8 cellular contexts compared by ENCODE assay signal in genomic region chr19:47746129-47746528, GRCh38. TPM values are rescaled to one million over a fixed set of nuclear protein-coding genes. Genes with fewer than 3 reads are reported as not detected.
A peak's percentile ranks its signal among the peaks of the same experiment; 100 is the strongest.
DNase-seq lines count a peak whose midpoint lies in the region; ATAC-seq and TF ChIP-seq lines count a peak whose summit lies in the region.
"Not testable (repeated sequence)": the region's sequence is repeated elsewhere in the genome, so short reads cannot be mapped to it uniquely, and the experiment has no call there.
"Had no signal": no experiment of that assay in that cellular context is flagged by ENCODE, and none has a peak within 500 bp of the region (broad histone marks: within the 10 kb centered on the region; RNA-seq: fewer than 3 reads in every experiment).

No MANE protein-coding gene starts in this region.

- H3K4me1 ChIP-seq in GM23338 (ENCODE audit: insufficient read depth) (peaks cover 13% of the 10 kb centered on the region), tibial artery (peaks cover 4 to 49% (median 35%) of the 10 kb centered on the region in 4 donors)

- POLR2A ChIA-PET in T-cell (lab: Charles Lee): interaction anchor here (0.6 to 0.7 kb wide), 2 partner anchors 15 to 318 kb away, joined by 3 to 5 read pairs; no protein-coding TSS in a partner anchor

- DNase-seq in GM23338 (ENCODE audit: low spot score); T-cell; nephron progenitor cell; tibial artery: not testable (repeated sequence)
- peak; percentile 3 for DNase-seq in Right ventricle myocardium inferior (ENCODE audit: missing footprints)

- H3K9me2 ChIP-seq in GM23338 (ENCODE audit: insufficient read depth): not testable (repeated sequence)

- H3K36me3 Mint-ChIP-seq in GM23338 (ENCODE audit: low read depth): peaks cover 41% of the 10 kb centered on the region
- peaks cover 16% of the 10 kb centered on the region for H3K36me3 Mint-ChIP-seq in T-cell
- peaks cover 33% of the 10 kb centered on the region for H3K36me3 Mint-ChIP-seq in brain
- peaks cover 23% of the 10 kb centered on the region for H3K36me3 Mint-ChIP-seq in nephron progenitor cell (ENCODE audit: low read depth)

- H3K27ac ChIP-seq in GM23338 (ENCODE audit: low read depth) (0 out of 2 replicates have a peak overlapping the region, but pooled peaks have one; percentile 32), tibial artery (peak overlapping the region; percentile 86 to 95)

- H3K4me1 Mint-ChIP-seq in GM23338 (peaks cover 10% of the 10 kb centered on the region), T-cell (peaks cover 45 to 49% (median 49%) of the 10 kb centered on the region in 3 donors), brain (peaks cover 49% of the 10 kb centered on the region), nephron progenitor cell (peaks cover 26% of the 10 kb centered on the region)

- H2AFZ ChIP-seq in GM23338: not testable (repeated sequence)

- peaks cover 22% of the 10 kb centered on the region for H3K36me3 ChIP-seq in GM23338 (ENCODE audit: insufficient read depth)
- H3K36me3 ChIP-seq in tibial artery: peaks cover 38 to 53% (median 41%) of the 10 kb centered on the region in 3 donors

- peaks cover 30% of the 10 kb centered on the region for H3F3A ChIP-seq in GM23338 (replicated peaks; ENCODE audit: low read depth)

- H3K79me2 ChIP-seq in GM23338 (replicated peaks; ENCODE audit: insufficient read depth): peaks cover 35% of the 10 kb centered on the region

- not testable (repeated sequence) for H3K9me3 Mint-ChIP-seq in GM23338, T-cell, brain, nephron progenitor cell

- H3K4me3 Mint-ChIP-seq in GM23338: peak overlapping the region; percentile 99
- peak overlapping the region; percentile 97 to 99 (median 99) for H3K4me3 Mint-ChIP-seq in T-cell
- H3K4me3 Mint-ChIP-seq in brain: peak overlapping the region; percentile 92 to 100 (median 97)
- H3K4me3 Mint-ChIP-seq in nephron progenitor cell: peak overlapping the region; percentile 99

- H3K4me3 ChIP-seq in GM23338 (peak overlapping the region; percentile 85), tibial artery (peak overlapping the region; percentile 73 to 82)

- H3K27me3 ChIP-seq in GM23338 (ENCODE audit: insufficient read depth); tibial artery: not testable (repeated sequence)

- peaks cover 15% of the 10 kb centered on the region for H4K20me1 ChIP-seq in GM23338 (replicated peaks; ENCODE audit: insufficient read depth)

- H3K4me2 ChIP-seq in GM23338: peak overlapping the region; percentile 71

- peaks cover 18% of the 10 kb centered on the region for H3K27me3 Mint-ChIP-seq in GM23338 (ENCODE audit: insufficient read depth, low read depth, poor library complexity)
- H3K27me3 Mint-ChIP-seq in T-cell; brain; nephron progenitor cell (ENCODE audit: low read depth, poor library complexity): not testable (repeated sequence)

- not testable (repeated sequence) for ATAC-seq in GM23338; T-cell (replicated peaks in 1 of 4); Right ventricle myocardium inferior

- not testable (repeated sequence) for TF ChIP-seq CTCF in GM23338 (conservative IDR thresholded peaks at IDR 0.05; ENCODE audit: low read depth in 2 of 2); brain (conservative IDR thresholded peaks at IDR 0.05); nephron progenitor cell (IDR thresholded peaks at IDR 0.05); tibial artery (IDR thresholded peaks at IDR 0.05)

- H3K27ac Mint-ChIP-seq in GM23338, nephron progenitor cell: not testable (repeated sequence)
- H3K27ac Mint-ChIP-seq in T-cell (peak overlapping the region; percentile 77 to 100), brain (peak overlapping the region; percentile 99 to 100 (median 99))

- H3K9me3 ChIP-seq in tibial artery: not testable (repeated sequence)

- intact Hi-C loops in Right ventricle myocardium inferior (cut with DNase I): loop anchor here (5.0 kb wide), 1 partner anchor 36 kb away; no protein-coding TSS in a partner anchor
- intact Hi-C loops in tibial artery (cut with DNase I; ENCODE audit: low total_unique reads): not testable (repeated sequence)

- CTCF ChIA-PET in T-cell (lab: Charles Lee): not testable (repeated sequence)

RNA-seq across cellular contexts. Expression of gene NOP53, which starts 0.8 kb away (rescaled TPM):
- 151 and 167 TPM in 2 replicates for total RNA-seq in GM23338 (2014; rRNA removed; shearing (Covaris generic))
- polyA plus RNA-seq in GM23338 (2016; fragmentation: Nextera tagmentation; extraction: Ambion mirVana) (192 and 211 TPM in 2 replicates), brain (ENCODE audit: insufficient read depth, low read depth, low replicate concordance) (421 TPM)
- total RNA-seq in T-cell (1,000 to 10,000 TPM in 1 of 5 donors, 100 to 1,000 TPM in 4; 832 to 1,046 (median 935) TPM), Right ventricle myocardium inferior (172 TPM)

RNA-seq across cellular contexts. Expression of gene SELENOW, which starts 32.4 kb away (rescaled TPM):
- 524 and 558 TPM in 2 replicates for total RNA-seq in GM23338 (2014; rRNA removed; shearing (Covaris generic))
- polyA plus RNA-seq in GM23338 (2016; fragmentation: Nextera tagmentation; extraction: Ambion mirVana) (811 and 820 TPM in 2 replicates), brain (ENCODE audit: insufficient read depth, low read depth, low replicate concordance) (926 TPM)
- total RNA-seq in T-cell (100 to 1,000 TPM in 4 of 5 donors, 10 to 100 TPM in 1; 91.5 to 111 (median 101) TPM), Right ventricle myocardium inferior (1,425 TPM)

RNA-seq across cellular contexts. Expression of gene EHD2, which starts 32.9 kb away (rescaled TPM):
- 10.8 and 11.7 TPM in 2 replicates for total RNA-seq in GM23338 (2014; rRNA removed; shearing (Covaris generic))
- 6.6 TPM in 2 replicates for polyA plus RNA-seq in GM23338 (2016; fragmentation: Nextera tagmentation; extraction: Ambion mirVana)
- under 1 TPM; 0.28 to 0.70 (median 0.47) TPM for total RNA-seq in T-cell
- polyA plus RNA-seq in brain (ENCODE audit: insufficient read depth, low read depth, low replicate concordance): 21.0 TPM
- total RNA-seq in Right ventricle myocardium inferior: 60.5 TPM

RNA-seq across cellular contexts. Expression of gene TPRX1, which starts 58.2 kb away (rescaled TPM):
- total RNA-seq in GM23338 (2014; rRNA removed; shearing (Covaris generic)): 0.19 and 0.28 TPM in 2 replicates
- 0.14 TPM in 1 of 2 replicates, not detected in the other for polyA plus RNA-seq in GM23338 (2016; fragmentation: Nextera tagmentation; extraction: Ambion mirVana)
- total RNA-seq in T-cell: not detected
- not detected for polyA plus RNA-seq in brain (ENCODE audit: insufficient read depth, low read depth, low replicate concordance)
- total RNA-seq in Right ventricle myocardium inferior: not detected
- total RNA-seq: cardiac septum had no signal
- polyA plus RNA-seq: small intestine had no signal
